15 cellular contexts compared by ENCODE assay signal in genomic region chr19:3683405-3683865, GRCh38. TPM values are rescaled to one million over a fixed set of nuclear protein-coding genes. Genes with fewer than 3 reads are reported as not detected.
DNase-seq lines count a peak whose midpoint lies in the region; ATAC-seq and TF ChIP-seq lines count a peak whose summit lies in the region.
"Had no signal": no experiment of that assay in that cellular context is flagged by ENCODE, and none has a peak within 500 bp of the region (broad histone marks: within the 10 kb centered on the region; RNA-seq: fewer than 3 reads in every experiment).

No MANE protein-coding gene starts in this region.

- H3K9ac ChIP-seq in parathyroid adenoma: no peak overlapping the region

- TF ChIP-seq POLR2A in testis (IDR thresholded peaks at IDR 0.05): no peak
- no peak for TF ChIP-seq POLR2A in upper lobe of left lung (IDR thresholded peaks at IDR 0.05)

- ATAC-seq in left ventricle myocardium superior (peak; percentile 66), upper lobe of left lung (ENCODE audit: low FRiP score in 2 of 2) (no peak)
- ATAC-seq: foreskin keratinocyte; naive thymus-derived CD4-positive, alpha-beta T cell had no signal

- H3K27me3 ChIP-seq in parathyroid adenoma (ENCODE audit: control insufficient read depth, insufficient read depth, low read length) (no peaks in the 10 kb centered on the region), testis (no peaks in the 10 kb centered on the region), upper lobe of left lung (no peaks in the 10 kb centered on the region)
- H3K27me3 ChIP-seq: adrenal gland, foreskin keratinocyte had no signal

- TF ChIP-seq CTCF in astrocyte of the cerebellum (IDR thresholded peaks at IDR 0.05; ENCODE audit: low read depth, low read length, missing control alignments) (no peak), parathyroid adenoma (IDR thresholded peaks at IDR 0.05) (no peak), testis (IDR thresholded peaks at IDR 0.05) (no peak), upper lobe of left lung (IDR thresholded peaks at IDR 0.05) (no peak)

- H3K27ac ChIP-seq in parathyroid adenoma (peak overlapping the region; percentile 44), testis (peak overlapping the region in 1 of 2 donors; percentile 61), upper lobe of left lung (no peak overlapping the region)
- H3K27ac ChIP-seq: foreskin keratinocyte, HL-60 had no signal

- H3K4me2 ChIP-seq in parathyroid adenoma (ENCODE audit: low read length): no peak overlapping the region

- TF ChIP-seq EP300 in upper lobe of left lung (IDR thresholded peaks at IDR 0.05): no peak

- intact Hi-C loops in left ventricle myocardium superior (cut with micrococcal nuclease): no loop called here
- intact Hi-C loops in testis (cut with DNase I; ENCODE audit: low total_unique reads): no loop called here

- H3K4me1 ChIP-seq in parathyroid adenoma: peaks cover 4% of the 10 kb centered on the region
- H3K4me1 ChIP-seq in testis: peaks cover 4% of the 10 kb centered on the region
- H3K4me1 ChIP-seq in upper lobe of left lung: peaks cover 9 to 27% (median 12%) of the 10 kb centered on the region in 4 donors
- H3K4me1 ChIP-seq: foreskin keratinocyte had no signal

- H3K36me3 ChIP-seq in parathyroid adenoma (ENCODE audit: control insufficient read depth, insufficient read depth, low read length): no peaks in the 10 kb centered on the region
- H3K36me3 ChIP-seq in testis (ENCODE audit: low read depth, missing control alignments): no peaks in the 10 kb centered on the region
- peaks cover 0 to 19% (median 13%) of the 10 kb centered on the region in 4 donors for H3K36me3 ChIP-seq in upper lobe of left lung
- H3K36me3 ChIP-seq: adrenal gland had no signal

- H3K9me3 ChIP-seq in parathyroid adenoma (ENCODE audit: control insufficient read depth, low read length) (no peaks in the 10 kb centered on the region), testis (no peaks in the 10 kb centered on the region), upper lobe of left lung (peaks cover 0 to 9% (median 4%) of the 10 kb centered on the region in 4 donors)
- H3K9me3 ChIP-seq: adrenal gland had no signal

- WGBS in testis, 2 donors: 61 to 82% methylated on average over 14 to 19 of the region's 19 CpGs
- WGBS in upper lobe of left lung, 2 donors: 74 to 96% methylated on average over 11 to 19 of the region's 19 CpGs

- H3K4me3 ChIP-seq in astrocyte of the cerebellum (ENCODE audit: low read depth, low read length): no peak overlapping the region
- no peak overlapping the region for H3K4me3 ChIP-seq in parathyroid adenoma (ENCODE audit: low read depth, low read length)
- H3K4me3 ChIP-seq in testis: no peak overlapping the region
- H3K4me3 ChIP-seq in upper lobe of left lung: no peak overlapping the region
- H3K4me3 ChIP-seq: adrenal gland had no signal

- peaks cover 62% of the 10 kb centered on the region for H3K79me2 ChIP-seq in parathyroid adenoma

- DNase-seq in EH (ENCODE audit: low read depth) (peak; percentile 92), astrocyte of the cerebellum (ENCODE audit: low read depth) (peak; percentile 33), left ventricle myocardium superior (peak; percentile 66), testis (no peak), upper lobe of left lung (no peak), SIG-M5 treated with dmso at 0.1 percent for 504 hours (lab: John Stamatoyannopoulos, UW; ENCODE audit: unreplicated experiment) (no peak)
- DNase-seq in NK-92 treated with Interleukin-12 subunit alpha and Interleukin-12 subunit beta, amount 100 ng/mL, for 24 hours (lab: John Stamatoyannopoulos, UW): no peak
- DNase-seq: activated CD4-positive, alpha-beta T cell treated with anti-CD3 and anti-CD28 coated beads, Interleukin-2, amount 50 U/mL, for 4 hours; naive thymus-derived CD4-positive, alpha-beta T cell; NCI-H2029 treated with DMSO at 0.1 percent for 48 hours had no signal

- H2AFZ ChIP-seq in parathyroid adenoma: no peak overlapping the region

- in situ Hi-C loops in astrocyte of the cerebellum (cut with HindIII; ENCODE audit: low sequenced_read_pairs): no loop called here

RNA-seq across cellular contexts. Expression of gene PIP5K1C, which starts 16.8 kb away (rescaled TPM):
- total RNA-seq in left ventricle myocardium superior (34.7 TPM), testis (10 to 100 TPM; 80.2 to 87.0 TPM), upper lobe of left lung (10 to 100 TPM; 24.6 to 64.1 (median 43.1) TPM)
- 99.1 TPM for polyA plus RNA-seq in testis (ENCODE audit: insufficient read depth, low read depth, low replicate concordance)

RNA-seq across cellular contexts. Expression of gene TJP3, which starts 24.7 kb away (rescaled TPM):
- total RNA-seq in left ventricle myocardium superior (0.22 TPM), testis (10 to 100 TPM; 37.2 to 81.1 TPM), upper lobe of left lung (10 to 100 TPM; 27.2 to 94.3 (median 55.5) TPM)
- polyA plus RNA-seq in testis (ENCODE audit: insufficient read depth, low read depth, low replicate concordance): 125 TPM
- total RNA-seq: foreskin keratinocyte had no signal
- polyA plus RNA-seq: BJ, foreskin keratinocyte had no signal

RNA-seq across cellular contexts. Expression of gene CACTIN, which starts 56.8 kb away (rescaled TPM):
- 13.5 TPM for total RNA-seq in left ventricle myocardium superior
- total RNA-seq in testis: 10 to 100 TPM; 52.8 to 57.5 TPM
- polyA plus RNA-seq in testis (ENCODE audit: insufficient read depth, low read depth, low replicate concordance): 26.9 TPM
- 10 to 100 TPM; 21.5 to 97.4 (median 25.5) TPM for total RNA-seq in upper lobe of left lung

Comparison
In these comparisons a context has a peak if more than half of its experiments do, and no peak if none do; other contexts are left out.
1. DNase-seq: peak in EH (single experiment), astrocyte of the cerebellum (single experiment) and left ventricle myocardium superior (single experiment); none in NK-92 treated with Interleukin-12 subunit alpha and Interleukin-12 subunit beta, amount 100 ng/mL, for 24 hours (single experiment), testis (single experiment), upper lobe of left lung (0 of 2) and SIG-M5 treated with dmso at 0.1 percent for 504 hours (single experiment).
2. RNA of gene TJP3, which starts 24.7 kb away (total RNA-seq): 37.2 to 81.1 TPM in testis and 27.2 to 94.3 TPM in upper lobe of left lung; 0.22 TPM in left ventricle myocardium superior (single experiment); every median in the first group is over 10 times any median in the second.